Comparison of ENCODE assay signal across 7 cellular contexts in the genomic region with DNA sequence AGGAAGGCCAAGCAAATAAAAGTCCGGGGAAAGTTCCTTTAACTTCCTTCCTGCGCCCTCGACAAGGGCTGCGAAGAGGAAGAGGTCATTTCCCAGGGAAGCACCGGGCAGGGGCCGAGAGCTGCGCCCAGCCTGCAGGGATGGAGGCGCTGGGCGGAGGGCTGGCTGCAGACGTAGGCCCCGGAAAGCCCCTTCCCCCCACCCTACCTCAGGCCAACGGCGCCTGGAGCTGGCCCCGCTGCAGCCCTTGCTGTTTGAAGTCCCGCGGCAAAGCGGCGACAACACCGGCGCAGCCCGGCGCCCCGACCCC.
DNase-seq lines count a peak whose midpoint lies in the region; ATAC-seq and TF ChIP-seq lines count a peak whose summit lies in the region.

No MANE protein-coding gene starts in this region.

- peaks cover 2% of the 10 kb centered on the region for H3K36me3 Mint-ChIP-seq in activated B cell treated with CpG ODN at 0.5 μM for 24 hours (ENCODE audit: low read depth)
- H3K36me3 Mint-ChIP-seq in glutamatergic neuron (ENCODE audit: unreplicated experiment) = no peaks in the 10 kb centered on the region

- H3K27ac ChIP-seq in parathyroid adenoma = peak overlapping the region; percentile 100

- no peaks in the 10 kb centered on the region for H3K36me3 ChIP-seq in parathyroid adenoma (ENCODE audit: control insufficient read depth, insufficient read depth, low read length)

- H3K27me3 ChIP-seq in parathyroid adenoma (ENCODE audit: control insufficient read depth, insufficient read depth, low read length) = no peaks in the 10 kb centered on the region

- H3K9me3 ChIP-seq in parathyroid adenoma (ENCODE audit: control insufficient read depth, low read length) = no peaks in the 10 kb centered on the region

- ATAC-seq in HG02970 (IDR thresholded peaks at IDR 0.05; ENCODE audit: low FRiP score, unreplicated experiment) = peak; percentile 13
- ATAC-seq in activated B cell treated with CpG ODN at 0.5 μM for 24 hours (ENCODE audit: low read depth) = no peak

- in situ Hi-C loops in GM13976 (cut with MboI; ENCODE audit: low sequenced_read_pairs, unreplicated experiment) = no loop called here

- H3K9me3 Mint-ChIP-seq in activated B cell treated with CpG ODN at 0.5 μM for 24 hours (no peaks in the 10 kb centered on the region), glutamatergic neuron (ENCODE audit: unreplicated experiment) (peaks cover 8% of the 10 kb centered on the region)

- DNase-seq in GM13976 (ENCODE audit: low spot score) = peak; percentile 65
- DNase-seq in activated B cell treated with CpG ODN at 0.5 μM for 24 hours = no peak
- peak; percentile 41 for DNase-seq in glutamatergic neuron
- no peak for DNase-seq in AG08395 (ENCODE audit: low spot score)
- DNase-seq in DMS114 treated with DMSO at 0.1 percent for 48 hours (lab: John Stamatoyannopoulos, UW; ENCODE audit: unreplicated experiment) = no peak

- intact Hi-C loops in activated B cell treated with CpG ODN at 0.5 μM for 24 hours (cut with micrococcal nuclease) = loop anchor here (1.0 to 2.0 kb wide), 4 partner anchors 16 to 66 kb away; a partner anchor contains a TSS

- H3K79me2 ChIP-seq in parathyroid adenoma = peaks cover 18% of the 10 kb centered on the region

- H3K4me3 Mint-ChIP-seq in activated B cell treated with CpG ODN at 0.5 μM for 24 hours (peak overlapping the region; percentile 93), glutamatergic neuron (ENCODE audit: unreplicated experiment) (peak overlapping the region; percentile 85)

- peak overlapping the region; percentile 70 for H3K4me3 ChIP-seq in parathyroid adenoma (ENCODE audit: low read depth, low read length)

- CTCF ChIA-PET in activated B cell treated with CpG ODN at 0.5 μM for 24 hours (lab: Charles Lee) = interaction anchor here (1.2 to 4.5 kb wide), 6 partner anchors 9 to 58 kb away, joined by 3 to 32 read pairs (median 8); a partner anchor contains a TSS

- peaks cover 61% of the 10 kb centered on the region for H3K4me1 ChIP-seq in parathyroid adenoma

- H2AFZ ChIP-seq in parathyroid adenoma = peak overlapping the region; percentile 44

- H3K4me1 Mint-ChIP-seq in activated B cell treated with CpG ODN at 0.5 μM for 24 hours = peaks cover 59% of the 10 kb centered on the region
- peaks cover 37% of the 10 kb centered on the region for H3K4me1 Mint-ChIP-seq in glutamatergic neuron (ENCODE audit: low read depth, unreplicated experiment)

- POLR2A ChIA-PET in activated B cell treated with CpG ODN at 0.5 μM for 24 hours (lab: Charles Lee) = interaction anchor here (0.6 to 8.0 kb wide), 15 partner anchors 8 to 100 kb away, joined by 3 to 346 read pairs (median 7); a partner anchor contains a TSS

- peak overlapping the region; percentile 89 for H3K27ac Mint-ChIP-seq in activated B cell treated with CpG ODN at 0.5 μM for 24 hours
- no peak overlapping the region for H3K27ac Mint-ChIP-seq in glutamatergic neuron (ENCODE audit: unreplicated experiment)

- peak overlapping the region; percentile 88 for H3K9ac ChIP-seq in parathyroid adenoma

- peak overlapping the region; percentile 93 for H3K4me2 ChIP-seq in parathyroid adenoma (ENCODE audit: low read length)

- TF ChIP-seq CTCF in GM13976 (IDR thresholded peaks at IDR 0.05; ENCODE audit: borderline replicate concordance, control extremely low read depth, extremely low read depth, insufficient read depth, missing control alignments) = no peak
- TF ChIP-seq CTCF in activated B cell treated with CpG ODN at 0.5 μM for 24 hours (IDR thresholded peaks at IDR 0.05) = no peak
- no peak for TF ChIP-seq CTCF in glutamatergic neuron (IDR thresholded peaks at IDR 0.05; ENCODE audit: partially characterized antibody, unreplicated experiment)
- TF ChIP-seq CTCF in parathyroid adenoma (IDR thresholded peaks at IDR 0.05) = no peak

- H3K27me3 Mint-ChIP-seq in activated B cell treated with CpG ODN at 0.5 μM for 24 hours (no peaks in the 10 kb centered on the region), glutamatergic neuron (ENCODE audit: unreplicated experiment) (peaks cover 10% of the 10 kb centered on the region)

Comparison
In these comparisons a context has a peak if more than half of its experiments do, and no peak if none do; other contexts are left out.
1. DNase-seq: peak in GM13976 (single experiment) and glutamatergic neuron (single experiment); none in activated B cell treated with CpG ODN at 0.5 μM for 24 hours (single experiment), AG08395 (single experiment) and DMS114 treated with DMSO at 0.1 percent for 48 hours (single experiment).